Comparison of ENCODE assay signal across 33 cellular contexts in the genomic region with DNA sequence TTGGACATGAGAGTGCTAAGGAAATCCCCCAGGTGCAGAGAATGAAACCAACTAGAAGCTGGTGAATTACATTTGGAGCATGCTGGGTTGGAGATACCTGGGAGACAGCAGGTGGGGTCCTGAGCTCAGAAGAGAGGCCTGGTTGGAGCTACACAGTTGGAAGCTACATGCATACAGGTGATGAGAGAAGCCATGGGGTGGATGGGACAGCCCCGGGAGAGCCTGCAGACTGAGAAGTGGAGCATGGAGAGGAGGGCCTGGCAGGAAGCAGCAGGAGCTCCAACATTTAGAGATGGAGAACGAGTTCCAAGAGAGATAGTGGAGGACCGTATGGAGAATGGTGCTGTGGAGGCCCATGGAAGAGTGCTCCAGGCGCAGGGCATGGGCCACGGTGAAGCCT. TPM values are rescaled to one million over a fixed set of nuclear protein-coding genes. Genes with fewer than 3 reads are reported as not detected.
"Had no signal": no experiment of that assay in that cellular context is flagged by ENCODE, and none has a peak within 500 bp of the region (broad histone marks: within the 10 kb centered on the region; RNA-seq: fewer than 3 reads in every experiment).

No MANE protein-coding gene starts in this region.

- H3K27ac ChIP-seq: ascending aorta, breast epithelium, cardiac muscle cell, colonic mucosa, epithelial cell of prostate, esophagus squamous epithelium, gastroesophageal sphincter had no signal

- H3K4me3 ChIP-seq: ascending aorta, breast epithelium, cardiac muscle cell, colonic mucosa, esophagus squamous epithelium, gastroesophageal sphincter had no signal

- H3K9me3 Mint-ChIP-seq: activated CD4-positive, alpha-beta memory T cell treated with anti-CD3 and anti-CD28 coated beads for 36 hours; activated CD4-positive, alpha-beta T cell treated with anti-CD3 and anti-CD28 coated beads, Interleukin-2, amount 10 ng/mL, durations not matched to agents 24 days and 14 days; activated T-cell treated with anti-CD3 and anti-CD28 coated beads, Interleukin-2, amount 50 U/mL, for 24 hours; activated T-cell treated with anti-CD3 and anti-CD28 coated beads, Interleukin-2, amount 50 U/mL, for 72 hours; T-helper 2 cell treated with Interferon-gamma antibody and Interleukin-4, amounts not matched to agents 5 μg/mL and 100 μg/mL, for 36 hours had no signal

- H3K4me1 Mint-ChIP-seq: activated CD4-positive, alpha-beta T cell treated with anti-CD3 and anti-CD28 coated beads for 36 hours; brain had no signal

- ATAC-seq: activated CD4-positive, alpha-beta T cell treated with anti-CD3 and anti-CD28 coated beads for 36 hours; activated T-cell treated with anti-CD3 and anti-CD28 coated beads, Interleukin-2, amount 50 U/mL, for 72 hours; gastroesophageal sphincter; T-helper 17 cell had no signal

- FAIRE-seq: endometrium, endothelial cell of umbilical vein had no signal

- H3K9me3 ChIP-seq: ascending aorta, breast epithelium, colonic mucosa, esophagus squamous epithelium, gastroesophageal sphincter had no signal

- H3K36me3 ChIP-seq: ascending aorta, breast epithelium, cardiac muscle cell, colonic mucosa, esophagus squamous epithelium, gastroesophageal sphincter had no signal

- H3K27me3 ChIP-seq: ascending aorta, breast epithelium, cardiac muscle cell, colonic mucosa, esophagus squamous epithelium had no signal

- DNase-seq: activated CD4-positive, alpha-beta memory T cell treated with anti-CD3 and anti-CD28 coated beads for 36 hours; activated CD4-positive, alpha-beta T cell treated with anti-CD3 and anti-CD28 coated beads for 36 hours; activated CD4-positive, alpha-beta T cell treated with anti-CD3 and anti-CD28 coated beads, Interleukin-2, amount 10 ng/mL, durations not matched to agents 24 days and 14 days; activated CD4-positive, CD25-positive, alpha-beta regulatory T cell; activated CD4-positive, CD25-positive, alpha-beta regulatory T cell treated with anti-CD3 and anti-CD28 coated beads, Interleukin-2, amount 50 U/mL, for 72 hours; activated CD8-positive, alpha-beta memory T cell treated with anti-CD3 and anti-CD28 coated beads, Interleukin-2, amount 50 U/mL, for 48 hours; activated gamma-delta T cell treated with Interleukin-2 at 50 U/mL for 16 hours; activated naive CD4-positive, alpha-beta T cell treated with anti-CD3 and anti-CD28 coated beads, Interleukin-2, amount 50 U/mL, for 16 hours; activated naive CD4-positive, alpha-beta T cell treated with Interleukin-2 at 50 U/mL for 16 hours; activated T-cell treated with anti-CD3 and anti-CD28 coated beads for 4 hours; activated T-cell treated with anti-CD3 and anti-CD28 coated beads, Interleukin-2, amount 50 U/mL, for 24 hours; activated T-cell treated with anti-CD3 and anti-CD28 coated beads, Interleukin-2, amount 50 U/mL, for 72 hours; central memory CD4-positive, alpha-beta T cell; cerebellar nuclear complex; colonic mucosa; effector CD8-positive, alpha-beta T cell; esophagus squamous epithelium; foreskin melanocyte; T-helper 1 cell; T-helper 17 cell; T1000 had no signal

- H3K27ac Mint-ChIP-seq: activated CD4-positive, alpha-beta memory T cell treated with anti-CD3 and anti-CD28 coated beads for 36 hours; activated CD4-positive, alpha-beta T cell treated with anti-CD3 and anti-CD28 coated beads for 36 hours; activated CD4-positive, alpha-beta T cell treated with anti-CD3 and anti-CD28 coated beads, Interleukin-2, amount 10 ng/mL, durations not matched to agents 24 days and 14 days; activated naive CD8-positive, alpha-beta T cell; activated T-cell treated with anti-CD3 and anti-CD28 coated beads, Interleukin-2, amount 50 U/mL, for 24 hours; activated T-cell treated with anti-CD3 and anti-CD28 coated beads, Interleukin-2, amount 50 U/mL, for 72 hours; brain; T-helper 17 cell; T-helper 2 cell treated with Interferon-gamma antibody and Interleukin-4, amounts not matched to agents 5 μg/mL and 100 μg/mL, for 36 hours had no signal

- H3K4me3 Mint-ChIP-seq: activated CD4-positive, alpha-beta memory T cell treated with anti-CD3 and anti-CD28 coated beads for 36 hours; activated CD4-positive, alpha-beta T cell treated with anti-CD3 and anti-CD28 coated beads for 36 hours; activated CD4-positive, alpha-beta T cell treated with anti-CD3 and anti-CD28 coated beads, Interleukin-2, amount 10 ng/mL, durations not matched to agents 24 days and 14 days; activated naive CD8-positive, alpha-beta T cell; activated T-cell treated with anti-CD3 and anti-CD28 coated beads, Interleukin-2, amount 50 U/mL, for 24 hours; activated T-cell treated with anti-CD3 and anti-CD28 coated beads, Interleukin-2, amount 50 U/mL, for 72 hours; brain; T-helper 17 cell; T-helper 2 cell treated with Interferon-gamma antibody and Interleukin-4, amounts not matched to agents 5 μg/mL and 100 μg/mL, for 36 hours had no signal

- H3K4me1 ChIP-seq: ascending aorta, breast epithelium, colonic mucosa, gastroesophageal sphincter had no signal

- H3K36me3 Mint-ChIP-seq: activated CD4-positive, alpha-beta memory T cell treated with anti-CD3 and anti-CD28 coated beads for 36 hours; activated naive CD8-positive, alpha-beta T cell; brain had no signal

RNA-seq across cellular contexts. Expression of a gene that starts 10.2 kb away (rescaled TPM):
- total RNA-seq: activated CD4-positive, alpha-beta T cell treated with anti-CD3 and anti-CD28 coated beads, Interleukin-2, amount 10 ng/mL, durations not matched to agents 24 days and 14 days; dermis microvascular lymphatic vessel endothelial cell; glomerular endothelial cell; T-helper 17 cell had no signal
